Comparison of ENCODE assay signal across 12 cellular contexts in the genomic region with DNA sequence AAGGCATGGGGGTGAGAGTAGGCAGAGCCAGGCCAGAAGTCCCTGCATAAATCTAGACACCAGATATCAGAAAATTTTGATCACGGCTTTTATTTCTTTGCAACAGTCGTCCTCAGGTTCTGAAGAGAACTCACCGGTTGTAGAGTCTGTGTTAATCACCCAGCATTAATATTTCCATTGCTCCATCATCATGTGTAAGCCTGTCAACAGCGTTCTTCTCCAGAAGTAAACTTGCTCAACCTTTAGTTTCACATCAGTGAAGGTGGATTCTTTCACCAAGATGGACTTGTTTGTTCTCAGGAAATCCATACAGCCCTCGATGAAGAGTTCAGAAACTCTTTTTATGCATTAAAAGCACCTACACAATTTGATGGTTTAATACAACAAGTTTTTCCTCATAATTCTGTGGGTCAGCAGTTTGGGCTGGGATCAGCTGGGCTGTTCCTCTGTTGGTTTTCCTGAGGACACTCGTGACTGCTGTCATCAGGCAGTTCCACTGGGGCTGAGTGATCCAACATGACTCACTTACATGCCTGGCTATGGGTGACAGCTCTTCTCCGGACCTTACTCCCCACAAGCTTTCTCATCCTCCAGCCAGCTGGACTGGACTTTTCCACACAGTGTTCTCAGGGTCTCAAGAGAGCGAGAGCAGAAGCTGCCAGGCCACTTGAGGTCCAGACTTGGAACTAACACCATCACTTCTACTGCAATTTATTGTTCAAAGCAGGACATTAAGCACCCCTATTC.
A peak's percentile ranks its signal among the peaks of the same experiment; 100 is the strongest.
DNase-seq lines count a peak whose midpoint lies in the region; ATAC-seq, FAIRE-seq and TF ChIP-seq lines count a peak whose summit lies in the region.
"Had no signal": no experiment of that assay in that cellular context is flagged by ENCODE, and none has a peak within 500 bp of the region (broad histone marks: within the 10 kb centered on the region; RNA-seq: fewer than 3 reads in every experiment).

No MANE protein-coding gene starts in this region.

- H3K27me3 ChIP-seq in upper lobe of right lung: no peaks in the 10 kb centered on the region
- H3K27me3 ChIP-seq in CD8-positive, alpha-beta memory T cell (ENCODE audit: insufficient read depth, low read length, poor library complexity, severe bottlenecking): no peaks in the 10 kb centered on the region

- ATAC-seq in upper lobe of right lung (peak; percentile 76), HG02840 (IDR thresholded peaks at IDR 0.05; ENCODE audit: low FRiP score, unreplicated experiment) (no peak)

- H3K9me3 ChIP-seq in upper lobe of right lung: no peaks in the 10 kb centered on the region
- no peaks in the 10 kb centered on the region for H3K9me3 ChIP-seq in CD8-positive, alpha-beta memory T cell (ENCODE audit: low read length)

- H3K27ac Mint-ChIP-seq in CD8-positive, alpha-beta memory T cell: peak overlapping the region in 1 of 8 donors; percentile 4
- H3K27ac Mint-ChIP-seq: memory B cell, progenitor cell of endocrine pancreas had no signal

- H3K4me3 Mint-ChIP-seq in CD8-positive, alpha-beta memory T cell: no peak overlapping the region
- H3K4me3 Mint-ChIP-seq: memory B cell had no signal

- intact Hi-C loops in upper lobe of right lung (cut with DNase I): no loop called here

- peak; percentile 54 for DNase-seq in SW480 (ENCODE audit: low spot score)
- DNase-seq in fibroblast of pulmonary artery (ENCODE audit: low read depth): peak; percentile 1
- peak; percentile 24 to 49 for DNase-seq in lung microvascular endothelial cell (ENCODE audit: low read depth in 2 of 2)
- DNase-seq in upper lobe of right lung: no peak
- no peak for DNase-seq in GM19239 (ENCODE audit: insufficient read length, low spot score)
- DNase-seq in CD8-positive, alpha-beta memory T cell: no peak
- DNase-seq: activated CD4-positive, alpha-beta T cell treated with anti-CD3 and anti-CD28 coated beads for 48 hours; NCI-H187 treated with DMSO at 0.1 percent for 48 hours had no signal

- H3K4me3 ChIP-seq in fibroblast of pulmonary artery (replicated peaks; ENCODE audit: low read depth, low read length) (no peak overlapping the region), upper lobe of right lung (no peak overlapping the region)
- no peak overlapping the region for H3K4me3 ChIP-seq in CD8-positive, alpha-beta memory T cell (ENCODE audit: low read length)

- H3K36me3 ChIP-seq in upper lobe of right lung: no peaks in the 10 kb centered on the region
- H3K36me3 ChIP-seq in CD8-positive, alpha-beta memory T cell (ENCODE audit: insufficient read depth, low read length): no peaks in the 10 kb centered on the region

- POLR2A ChIA-PET in CD8-positive, alpha-beta memory T cell (lab: Charles Lee): no interaction called here

- FAIRE-seq in GM19239 (lab: Jason Lieb, UNC): no peak
- FAIRE-seq: H54 had no signal

- TF ChIP-seq CTCF in fibroblast of pulmonary artery (IDR thresholded peaks at IDR 0.05; ENCODE audit: low read length, missing control alignments): no peak
- no peak for TF ChIP-seq CTCF in upper lobe of right lung (IDR thresholded peaks at IDR 0.05)

- H3K27me3 Mint-ChIP-seq in CD8-positive, alpha-beta memory T cell: peaks cover 3 to 8% of the 10 kb centered on the region in 2 donors
- H3K27me3 Mint-ChIP-seq: memory B cell, progenitor cell of endocrine pancreas had no signal

- CTCF ChIA-PET in CD8-positive, alpha-beta memory T cell (lab: Charles Lee): no interaction called here

- no peaks in the 10 kb centered on the region for H3K9me3 Mint-ChIP-seq in CD8-positive, alpha-beta memory T cell

- no peaks in the 10 kb centered on the region for H3K4me1 ChIP-seq in upper lobe of right lung
- H3K4me1 ChIP-seq in CD8-positive, alpha-beta memory T cell (ENCODE audit: insufficient read depth, low read length): no peaks in the 10 kb centered on the region

- H3K36me3 Mint-ChIP-seq in CD8-positive, alpha-beta memory T cell: no peaks in the 10 kb centered on the region
- H3K36me3 Mint-ChIP-seq: memory B cell had no signal

- no peak overlapping the region for H3K27ac ChIP-seq in upper lobe of right lung
- H3K27ac ChIP-seq in CD8-positive, alpha-beta memory T cell (ENCODE audit: low read depth, low read length): no peak overlapping the region

- no peaks in the 10 kb centered on the region for H3K4me1 Mint-ChIP-seq in CD8-positive, alpha-beta memory T cell

Comparison
In these comparisons a context has a peak if more than half of its experiments do, and no peak if none do; other contexts are left out.
1. DNase-seq: peak in SW480 (single experiment), fibroblast of pulmonary artery (single experiment) and lung microvascular endothelial cell (2 of 2); none in upper lobe of right lung (single experiment), GM19239 (single experiment) and CD8-positive, alpha-beta memory T cell (0 of 5).